8 cellular contexts compared by ENCODE assay signal in the genomic region with DNA sequence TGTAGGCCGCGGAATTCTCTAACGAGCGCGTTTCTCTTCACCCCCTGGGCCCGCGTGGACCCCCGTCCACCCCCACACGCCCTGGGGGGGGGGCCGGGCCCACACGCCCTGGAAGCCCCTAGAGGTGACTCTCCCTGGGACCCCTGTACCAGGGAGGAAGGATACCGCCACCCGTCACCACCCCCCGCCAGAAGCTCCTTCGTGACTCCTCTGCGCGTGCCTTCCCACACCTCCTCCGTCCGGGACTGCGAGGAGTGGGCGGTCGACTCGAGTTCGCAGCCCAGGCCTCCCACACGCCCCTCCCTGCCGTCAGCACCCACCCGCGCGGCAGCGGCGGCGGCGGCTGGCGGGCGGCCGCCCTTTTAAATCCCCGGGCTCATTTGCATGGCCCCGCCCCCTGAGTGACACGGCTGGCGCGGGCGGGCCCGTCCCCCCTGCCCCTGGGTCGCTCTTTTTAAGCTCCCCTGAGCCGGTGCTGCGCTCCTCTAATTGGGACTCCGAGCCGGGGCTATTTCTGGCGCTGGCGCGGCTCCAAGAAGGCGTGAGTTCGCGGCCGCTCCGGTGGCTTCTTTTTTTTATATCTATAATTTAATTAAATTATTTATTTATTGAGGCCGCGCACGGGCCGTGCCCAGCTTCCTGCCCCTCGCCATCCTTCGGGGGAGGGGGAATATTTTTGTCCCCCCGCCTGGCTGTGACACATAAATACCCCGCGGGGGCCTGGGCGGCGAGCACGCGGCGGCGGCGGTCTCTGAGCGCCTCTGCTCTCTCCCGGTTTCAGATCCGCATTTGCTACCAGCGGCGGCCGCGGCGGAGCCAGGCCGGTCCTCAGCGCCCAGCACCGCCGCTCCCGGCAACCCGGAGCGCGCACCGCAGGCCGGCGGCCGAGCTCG. TPM values are rescaled to one million over a fixed set of nuclear protein-coding genes. Genes with fewer than 3 reads are reported as not detected.
DNase-seq lines count a peak whose midpoint lies in the region; TF ChIP-seq lines count a peak whose summit lies in the region.

TSS of gene HMGA1 (plus strand) at position 451 of the 893 bp plus-strand sequence. CDS start 3,908 bp downstream, outside the sequence.

- TF ChIP-seq CTCF in fibroblast of villous mesenchyme (IDR thresholded peaks at IDR 0.05; ENCODE audit: insufficient read depth, low read depth, low read length) (no peak), neural crest cell (conservative IDR thresholded peaks at IDR 0.05) (no peak)

- H3K36me3 ChIP-seq in stomach smooth muscle (ENCODE audit: control insufficient read depth in 2 of 2, insufficient read depth in 2 of 2, low read length in 2 of 2), result no peaks in the 10 kb centered on the region

- peaks cover 6% of the 10 kb centered on the region for H3K36me3 Mint-ChIP-seq in neural crest cell (ENCODE audit: low read depth)

- H3K9me3 ChIP-seq in stomach smooth muscle (ENCODE audit: control insufficient read depth in 2 of 2, low read length in 2 of 2), result no peaks in the 10 kb centered on the region

- peak within 1 kb of the TSS; percentile 47 to 64 for H3K9ac ChIP-seq in stomach smooth muscle (ENCODE audit: low read length in 2 of 2)

- peak within 1 kb of the TSS; percentile 93 for H3K4me3 Mint-ChIP-seq in neural crest cell

- peaks cover 6% of the 10 kb centered on the region for H3K27me3 Mint-ChIP-seq in neural crest cell (ENCODE audit: low read depth)

- H3K27ac ChIP-seq in stomach smooth muscle (ENCODE audit: low read length), result peak within 1 kb of the TSS; percentile 66

- H3K4me3 ChIP-seq in fibroblast of villous mesenchyme (ENCODE audit: low read depth, low read length) (peak within 1 kb of the TSS; percentile 76), stomach smooth muscle (ENCODE audit: low read length in 2 of 2) (peak within 1 kb of the TSS; percentile 51 to 76)

- peak; percentile 95 for DNase-seq in Daoy (ENCODE audit: low read depth)
- peak; percentile 79 for DNase-seq in H4 (ENCODE audit: low spot score)
- DNase-seq in M059J (ENCODE audit: low read depth), result peak; percentile 90
- peak; percentile 63 for DNase-seq in SIG-M5 (lab: John Stamatoyannopoulos, UW)
- DNase-seq in activated effector memory CD4-positive, alpha-beta T cell treated with anti-CD3 and anti-CD28 coated beads, Interleukin-2, amount 50 U/mL, for 16 hours, result peak; percentile 96
- peak; percentile 90 for DNase-seq in fibroblast of villous mesenchyme (ENCODE audit: low read depth)
- DNase-seq in neural crest cell (ENCODE audit: low read depth, low spot score), result peak; percentile 79

- peak within 1 kb of the TSS; percentile 96 for H3K27ac Mint-ChIP-seq in neural crest cell (ENCODE audit: unreplicated experiment)

- peaks cover 23% of the 10 kb centered on the region for H3K4me1 ChIP-seq in stomach smooth muscle (ENCODE audit: control insufficient read depth, insufficient read depth, low read length)

- H3K27me3 ChIP-seq in stomach smooth muscle (ENCODE audit: control insufficient read depth in 1 of 2, insufficient read depth in 2 of 2, low read length in 2 of 2), result no peaks in the 10 kb centered on the region

- H3K4me1 Mint-ChIP-seq in neural crest cell, result peaks cover 50% of the 10 kb centered on the region

- no peaks in the 10 kb centered on the region for H3K9me3 Mint-ChIP-seq in neural crest cell

RNA-seq across cellular contexts. Expression of gene HMGA1, which starts in this region (rescaled TPM):
- total RNA-seq in Daoy (2014; rRNA removed; shearing (Covaris generic)), result 489 and 504 TPM in 2 replicates
- 117 and 122 TPM in 2 replicates for total RNA-seq in H4 (2014; rRNA removed; shearing (Covaris generic))
- 124 and 169 TPM in 2 replicates for total RNA-seq in M059J (2014; rRNA removed; shearing (Covaris generic))
- total RNA-seq in fibroblast of villous mesenchyme (65.2 and 111 TPM in 2 replicates), neural crest cell (1,143 and 1,176 TPM in 2 replicates)

Comparison
In these comparisons a context has a peak if more than half of its experiments do, and no peak if none do; other contexts are left out.
1. Peak in every context shown above with its lines: DNase-seq, H3K4me3 ChIP-seq and H3K27ac ChIP-seq.